Comparison of ENCODE assay signal across 8 cellular contexts in genomic region chr2:68062680-68063387, GRCh38. TPM values are rescaled to one million over a fixed set of nuclear protein-coding genes. Genes with fewer than 3 reads are reported as not detected.
A peak's percentile ranks its signal among the peaks of the same experiment; 100 is the strongest.
DNase-seq lines count a peak whose midpoint lies in the region; ATAC-seq and TF ChIP-seq lines count a peak whose summit lies in the region.

Gene C1D, minus strand, starts transcription at chr2:68063004. Its CDS starts 15,694 bp downstream, at chr2:68047310.

- TF ChIP-seq EP300 in tibial nerve (IDR thresholded peaks at IDR 0.05) = peak; percentile 90 to 95

- H3K4me2 ChIP-seq in parathyroid adenoma (ENCODE audit: low read length) = peak within 1 kb of the TSS; percentile 95

- H2AFZ ChIP-seq in parathyroid adenoma = peak within 1 kb of the TSS; percentile 79

- no peaks in the 10 kb centered on the region for H3K36me3 ChIP-seq in cardiac muscle cell
- no peaks in the 10 kb centered on the region for H3K36me3 ChIP-seq in parathyroid adenoma (ENCODE audit: control insufficient read depth, insufficient read depth, low read length)
- no peaks in the 10 kb centered on the region for H3K36me3 ChIP-seq in tibial nerve

- H3K4me1 Mint-ChIP-seq in activated naive CD8-positive, alpha-beta T cell treated with anti-CD3 and anti-CD28 coated beads, Interleukin-2, amount 50 U/mL, for 24 hours = peaks cover 36% of the 10 kb centered on the region

- peak within 1 kb of the TSS; percentile 93 for H3K27ac Mint-ChIP-seq in activated naive CD8-positive, alpha-beta T cell treated with anti-CD3 and anti-CD28 coated beads, Interleukin-2, amount 50 U/mL, for 24 hours

- H3K27me3 ChIP-seq in cardiac muscle cell (no peaks in the 10 kb centered on the region), parathyroid adenoma (ENCODE audit: control insufficient read depth, insufficient read depth, low read length) (no peaks in the 10 kb centered on the region), tibial nerve (no peaks in the 10 kb centered on the region)

- H3K79me2 ChIP-seq in parathyroid adenoma = peaks cover 39% of the 10 kb centered on the region

- H3K9me3 Mint-ChIP-seq in activated naive CD8-positive, alpha-beta T cell treated with anti-CD3 and anti-CD28 coated beads, Interleukin-2, amount 50 U/mL, for 24 hours = no peaks in the 10 kb centered on the region

- H3K27me3 Mint-ChIP-seq in activated naive CD8-positive, alpha-beta T cell treated with anti-CD3 and anti-CD28 coated beads, Interleukin-2, amount 50 U/mL, for 24 hours = peaks cover 3% of the 10 kb centered on the region

- H3K9me3 ChIP-seq in cardiac muscle cell (ENCODE audit: low read depth) = no peaks in the 10 kb centered on the region
- no peaks in the 10 kb centered on the region for H3K9me3 ChIP-seq in parathyroid adenoma (ENCODE audit: control insufficient read depth, low read length)
- H3K9me3 ChIP-seq in tibial nerve = no peaks in the 10 kb centered on the region

- WGBS in tibial nerve, 2 donors = 0 to 1% methylated on average over 34 of the region's 34 CpGs

- peak within 1 kb of the TSS; percentile 67 for H3K4me3 ChIP-seq in GM12864 (ENCODE audit: low read depth, low read length)
- peak within 1 kb of the TSS; percentile 72 for H3K4me3 ChIP-seq in cardiac muscle cell
- H3K4me3 ChIP-seq in parathyroid adenoma (ENCODE audit: low read depth, low read length) = peak within 1 kb of the TSS; percentile 97
- peak within 1 kb of the TSS; percentile 68 to 86 (median 82) for H3K4me3 ChIP-seq in tibial nerve

- H3K27ac ChIP-seq in cardiac muscle cell (peak within 1 kb of the TSS; percentile 94), parathyroid adenoma (peak within 1 kb of the TSS; percentile 66), tibial nerve (peak within 1 kb of the TSS; percentile 78 to 95 (median 88))

- peaks cover under 1% of the 10 kb centered on the region for H3K36me3 Mint-ChIP-seq in activated naive CD8-positive, alpha-beta T cell treated with anti-CD3 and anti-CD28 coated beads, Interleukin-2, amount 50 U/mL, for 24 hours (ENCODE audit: low read depth)

- DNase-seq in GM12864 (ENCODE audit: low read depth) (peak; percentile 65), NCI-H1417 treated with DMSO at 0.1 percent for 48 hours (lab: John Stamatoyannopoulos, UW) (peak; percentile 69), SW480 (ENCODE audit: low spot score) (peak; percentile 90), cardiac muscle cell (ENCODE audit: low read depth in 1 of 2, low spot score in 1 of 2) (peak; percentile 95), tibial nerve (ENCODE audit: low spot score in 2 of 2) (peak; percentile 92 to 98)
- peak; percentile 97 for DNase-seq in activated naive CD8-positive, alpha-beta T cell treated with anti-CD3 and anti-CD28 coated beads, Interleukin-2, amount 50 U/mL, for 24 hours

- H3K9ac ChIP-seq in parathyroid adenoma = peak within 1 kb of the TSS; percentile 59

- peak within 1 kb of the TSS; percentile 92 for H3K4me3 Mint-ChIP-seq in activated naive CD8-positive, alpha-beta T cell treated with anti-CD3 and anti-CD28 coated beads, Interleukin-2, amount 50 U/mL, for 24 hours

- ATAC-seq in HG02759 (IDR thresholded peaks at IDR 0.05; ENCODE audit: unreplicated experiment) = peak; percentile 99
- ATAC-seq in activated naive CD8-positive, alpha-beta T cell treated with anti-CD3 and anti-CD28 coated beads, Interleukin-2, amount 50 U/mL, for 24 hours = peak; percentile 91

- TF ChIP-seq CTCF in GM12864 (IDR thresholded peaks at IDR 0.05; ENCODE audit: low read depth, low read length, missing control alignments) = no peak
- no peak for TF ChIP-seq CTCF in cardiac muscle cell (IDR thresholded peaks at IDR 0.05; ENCODE audit: low read depth, low read length)
- TF ChIP-seq CTCF in parathyroid adenoma (IDR thresholded peaks at IDR 0.05) = no peak
- TF ChIP-seq CTCF in tibial nerve (IDR thresholded peaks at IDR 0.05) = peak in 1 of 5 experiments; percentile 32

- TF ChIP-seq POLR2A in tibial nerve (IDR thresholded peaks at IDR 0.05) = peak; percentile 24 to 48

- peaks cover 4% of the 10 kb centered on the region for H3K4me1 ChIP-seq in cardiac muscle cell (ENCODE audit: low read depth)
- H3K4me1 ChIP-seq in parathyroid adenoma = peaks cover 10% of the 10 kb centered on the region
- peaks cover 0 to 53% (median 26%) of the 10 kb centered on the region in 4 donors for H3K4me1 ChIP-seq in tibial nerve

RNA-seq across cellular contexts. Expression of gene C1D, which starts in this region (rescaled TPM):
- total RNA-seq in cardiac muscle cell (30.9 and 39.2 TPM in 2 replicates), tibial nerve (10 to 100 TPM; 13.5 to 25.3 (median 22.6) TPM)
- polyA plus RNA-seq in cardiac muscle cell = 61.3 and 63.5 TPM in 2 replicates

Comparison
In these comparisons a context has a peak if more than half of its experiments do, and no peak if none do; other contexts are left out.
1. Peak in every context shown above with its lines: DNase-seq, ATAC-seq, H3K4me3 ChIP-seq and H3K27ac ChIP-seq.